ENCODE assay signal across 1 cellular context in genomic region chr2:36572054-36572751, GRCh38.
TF ChIP-seq lines count a peak whose summit lies in the region.

No MANE protein-coding gene starts in this region.

TF ChIP-seq in GM23338, 12 proteins besides CTCF, POLR2A, EP300 and RAD21 (continued from another document):
- TF ChIP-seq ETS1 (IDR thresholded peaks at IDR 0.05) (no peak), EZH2phosphoT487 (IDR thresholded peaks at IDR 0.05; ENCODE audit: unreplicated experiment) (no peak), ZNF331 (CRISPR knock-in tag; IDR thresholded peaks at IDR 0.05; ENCODE audit: low read depth) (no peak), EZH2 (IDR thresholded peaks at IDR 0.05; ENCODE audit: low read depth, unreplicated experiment) (no peak), NANOG (IDR thresholded peaks at IDR 0.05; ENCODE audit: borderline replicate concordance) (no peak), CREB1 (CRISPR knock-in tag; IDR thresholded peaks at IDR 0.05; ENCODE audit: low read depth) (no peak)
- TF ChIP-seq, protein P1, sequence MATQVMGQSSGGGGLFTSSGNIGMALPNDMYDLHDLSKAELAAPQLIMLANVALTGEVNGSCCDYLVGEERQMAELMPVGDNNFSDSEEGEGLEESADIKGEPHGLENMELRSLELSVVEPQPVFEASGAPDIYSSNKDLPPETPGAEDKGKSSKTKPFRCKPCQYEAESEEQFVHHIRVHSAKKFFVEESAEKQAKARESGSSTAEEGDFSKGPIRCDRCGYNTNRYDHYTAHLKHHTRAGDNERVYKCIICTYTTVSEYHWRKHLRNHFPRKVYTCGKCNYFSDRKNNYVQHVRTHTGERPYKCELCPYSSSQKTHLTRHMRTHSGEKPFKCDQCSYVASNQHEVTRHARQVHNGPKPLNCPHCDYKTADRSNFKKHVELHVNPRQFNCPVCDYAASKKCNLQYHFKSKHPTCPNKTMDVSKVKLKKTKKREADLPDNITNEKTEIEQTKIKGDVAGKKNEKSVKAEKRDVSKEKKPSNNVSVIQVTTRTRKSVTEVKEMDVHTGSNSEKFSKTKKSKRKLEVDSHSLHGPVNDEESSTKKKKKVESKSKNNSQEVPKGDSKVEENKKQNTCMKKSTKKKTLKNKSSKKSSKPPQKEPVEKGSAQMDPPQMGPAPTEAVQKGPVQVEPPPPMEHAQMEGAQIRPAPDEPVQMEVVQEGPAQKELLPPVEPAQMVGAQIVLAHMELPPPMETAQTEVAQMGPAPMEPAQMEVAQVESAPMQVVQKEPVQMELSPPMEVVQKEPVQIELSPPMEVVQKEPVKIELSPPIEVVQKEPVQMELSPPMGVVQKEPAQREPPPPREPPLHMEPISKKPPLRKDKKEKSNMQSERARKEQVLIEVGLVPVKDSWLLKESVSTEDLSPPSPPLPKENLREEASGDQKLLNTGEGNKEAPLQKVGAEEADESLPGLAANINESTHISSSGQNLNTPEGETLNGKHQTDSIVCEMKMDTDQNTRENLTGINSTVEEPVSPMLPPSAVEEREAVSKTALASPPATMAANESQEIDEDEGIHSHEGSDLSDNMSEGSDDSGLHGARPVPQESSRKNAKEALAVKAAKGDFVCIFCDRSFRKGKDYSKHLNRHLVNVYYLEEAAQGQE (IDR thresholded peaks at IDR 0.05; ENCODE audit: unreplicated experiment), result no peak
